Comparison of ENCODE assay signal across 11 cellular contexts in genomic region chr17:688100-688989, GRCh38. TPM values are rescaled to one million over a fixed set of nuclear protein-coding genes. Genes with fewer than 3 reads are reported as not detected.
DNase-seq lines count a peak whose midpoint lies in the region; ATAC-seq and TF ChIP-seq lines count a peak whose summit lies in the region.
"Had no signal": no experiment of that assay in that cellular context is flagged by ENCODE, and none has a peak within 500 bp of the region (broad histone marks: within the 10 kb centered on the region; RNA-seq: fewer than 3 reads in every experiment).

No MANE protein-coding gene starts in this region.

- intact Hi-C loops in gastrocnemius medialis (cut with DNase I; ENCODE audit: low total_unique reads), result no loop called here
- intact Hi-C loops in body of pancreas (cut with DNase I), result no loop called here

- H3K36me3 ChIP-seq in endodermal cell (ENCODE audit: control insufficient read depth, insufficient read depth, low read length) (peaks cover 58% of the 10 kb centered on the region), gastrocnemius medialis (peaks cover 0 to 4% of the 10 kb centered on the region in 2 donors), body of pancreas (replicated peaks in 1 of 2; ENCODE audit: insufficient read depth in 1 of 2, low read depth in 2 of 2) (no peaks in the 10 kb centered on the region)

- no peaks in the 10 kb centered on the region for H3K9me3 Mint-ChIP-seq in endodermal cell
- no peaks in the 10 kb centered on the region for H3K9me3 Mint-ChIP-seq in osteocyte (ENCODE audit: unreplicated experiment)

- H3K9ac ChIP-seq in endodermal cell (ENCODE audit: extremely low read depth, low read length, poor library complexity, severe bottlenecking), result no peak overlapping the region

- in situ Hi-C loops in gastrocnemius medialis (cut with MboI; ENCODE audit: low sequenced_read_pairs in 4 of 4), result no loop called here

- H3K27ac Mint-ChIP-seq in endodermal cell (no peak overlapping the region), osteocyte (ENCODE audit: unreplicated experiment) (no peak overlapping the region)

- TF ChIP-seq CTCF in NB4 (IDR thresholded peaks at IDR 0.05; ENCODE audit: low read depth, low read length) (peak; percentile 11), endodermal cell (conservative IDR thresholded peaks at IDR 0.05) (peak; percentile 73), osteocyte (IDR thresholded peaks at IDR 0.05) (peak; percentile 50), gastrocnemius medialis (IDR thresholded peaks at IDR 0.05 in 4 of 5, conservative IDR thresholded peaks at IDR 0.05 in 1 of 5) (no peak), body of pancreas (IDR thresholded peaks at IDR 0.05) (peak in 1 of 7 experiments; percentile 9)

- ATAC-seq in gastrocnemius medialis (no peak), body of pancreas (no peak), GM19395 (IDR thresholded peaks at IDR 0.05; ENCODE audit: unreplicated experiment) (no peak)

- H3K4me1 ChIP-seq in endodermal cell (ENCODE audit: control insufficient read depth, insufficient read depth, low read length) (no peaks in the 10 kb centered on the region), gastrocnemius medialis (peaks cover 0 to 5% of the 10 kb centered on the region in 2 donors), body of pancreas (no peaks in the 10 kb centered on the region)
- H3K4me1 ChIP-seq: Peyer's patch had no signal

- H3K9me3 ChIP-seq in endodermal cell (ENCODE audit: control insufficient read depth, low read length) (no peaks in the 10 kb centered on the region), gastrocnemius medialis (no peaks in the 10 kb centered on the region), body of pancreas (no peaks in the 10 kb centered on the region)
- H3K9me3 ChIP-seq: Peyer's patch, thyroid gland had no signal

- H3K36me3 Mint-ChIP-seq in endodermal cell (ENCODE audit: low read depth) (peaks cover 43% of the 10 kb centered on the region), osteocyte (ENCODE audit: unreplicated experiment) (peaks cover 42% of the 10 kb centered on the region)

- H3K4me3 Mint-ChIP-seq in endodermal cell (no peak overlapping the region), osteocyte (ENCODE audit: unreplicated experiment) (no peak overlapping the region)

- H3K4me1 Mint-ChIP-seq in endodermal cell, result no peaks in the 10 kb centered on the region
- H3K4me1 Mint-ChIP-seq in osteocyte (ENCODE audit: unreplicated experiment), result peaks cover 14% of the 10 kb centered on the region

- WGBS in endodermal cell (ENCODE audit: insufficient coverage in 1 of 2, insufficient read length in 1 of 2), 2 experiments, result 86 to 90% methylated on average over 11 to 18 of the region's 18 CpGs
- WGBS in body of pancreas, 2 donors, result 81 to 83% methylated on average over 18 of the region's 18 CpGs

- H3K27me3 ChIP-seq in endodermal cell (ENCODE audit: control insufficient read depth, insufficient read depth, low read length, poor library complexity, severe bottlenecking) (no peaks in the 10 kb centered on the region), gastrocnemius medialis (no peaks in the 10 kb centered on the region), body of pancreas (no peaks in the 10 kb centered on the region)
- H3K27me3 ChIP-seq: Peyer's patch, thyroid gland had no signal

- H3K27ac ChIP-seq in endodermal cell (ENCODE audit: low read depth, low read length) (no peak overlapping the region), gastrocnemius medialis (no peak overlapping the region), body of pancreas (no peak overlapping the region)
- H3K27ac ChIP-seq: Peyer's patch had no signal

- DNase-seq in NCI-H82 (lab: John Stamatoyannopoulos, UW) (peak; percentile 54), NCI-H82 treated with DMSO at 0.1 percent for 48 hours (lab: John Stamatoyannopoulos, UW; ENCODE audit: unreplicated experiment) (no peak), NB4 (ENCODE audit: low read depth) (peak; percentile 62), endodermal cell (peak; percentile 73), osteocyte (ENCODE audit: extremely low spot score, unreplicated experiment) (no peak), gastrocnemius medialis (no peak), body of pancreas (no peak)
- DNase-seq: Peyer's patch; stimulated activated CD4-positive, alpha-beta T cell treated with anti-CD3 and anti-CD28 coated beads, Interleukin-15, amount 100 ng/mL, for 24 hours; thyroid gland had no signal

- H3K27me3 Mint-ChIP-seq in endodermal cell (ENCODE audit: insufficient read depth), result no peaks in the 10 kb centered on the region
- no peaks in the 10 kb centered on the region for H3K27me3 Mint-ChIP-seq in osteocyte (ENCODE audit: unreplicated experiment)

- H3K4me3 ChIP-seq in NB4 (ENCODE audit: low read depth, low read length) (no peak overlapping the region), endodermal cell (ENCODE audit: low read length) (no peak overlapping the region), gastrocnemius medialis (no peak overlapping the region), body of pancreas (no peak overlapping the region)
- H3K4me3 ChIP-seq: Peyer's patch, thyroid gland had no signal

- TF ChIP-seq POLR2A in NB4 (IDR thresholded peaks at IDR 0.05; ENCODE audit: extremely low read depth, insufficient read length), result no peak
- TF ChIP-seq POLR2A in gastrocnemius medialis (IDR thresholded peaks at IDR 0.05), result no peak
- no peak for TF ChIP-seq POLR2A in body of pancreas (IDR thresholded peaks at IDR 0.05)

RNA-seq across cellular contexts. Expression of gene VPS53, which starts 26.3 kb away (rescaled TPM):
- total RNA-seq in endodermal cell (10 to 100 TPM; 59.8 to 63.2 TPM), osteocyte (75.5 and 76.7 TPM in 2 replicates), gastrocnemius medialis (10 to 100 TPM; 18.0 to 24.1 (median 21.0) TPM), body of pancreas (10 to 100 TPM; 14.0 to 19.1 TPM)
- 38.0 TPM for polyA plus RNA-seq in endodermal cell (2013, experiment 1 of 2)
- 39.8 TPM for polyA plus RNA-seq in endodermal cell (2013, experiment 2 of 2)

RNA-seq across cellular contexts. Expression of gene TLCD3A, which starts 44.1 kb away (rescaled TPM):
- total RNA-seq in endodermal cell (10 to 100 TPM; 16.6 to 28.8 TPM), osteocyte (23.7 and 27.3 TPM in 2 replicates), gastrocnemius medialis (1 to 10 TPM in 2 of 4 donors, under 1 TPM in 2; 0.39 to 1.4 (median 0.86) TPM), body of pancreas (1 to 10 TPM; 3.6 to 7.9 TPM)
- polyA plus RNA-seq in endodermal cell (2013, experiment 1 of 2), result 17.4 TPM
- polyA plus RNA-seq in endodermal cell (2013, experiment 2 of 2), result 21.0 TPM

Comparison
In these comparisons a context has a peak if more than half of its experiments do, and no peak if none do; other contexts are left out.
1. DNase-seq: peak in NCI-H82 (single experiment), NB4 (single experiment) and endodermal cell (single experiment); none in NCI-H82 treated with DMSO at 0.1 percent for 48 hours (single experiment), osteocyte (single experiment), gastrocnemius medialis (0 of 2) and body of pancreas (0 of 4).
2. CTCF ChIP-seq: peak in NB4 (single experiment), endodermal cell (single experiment) and osteocyte (single experiment); none in gastrocnemius medialis (0 of 5).